Comparison of ENCODE assay signal across 1 cellular context in the genomic region with DNA sequence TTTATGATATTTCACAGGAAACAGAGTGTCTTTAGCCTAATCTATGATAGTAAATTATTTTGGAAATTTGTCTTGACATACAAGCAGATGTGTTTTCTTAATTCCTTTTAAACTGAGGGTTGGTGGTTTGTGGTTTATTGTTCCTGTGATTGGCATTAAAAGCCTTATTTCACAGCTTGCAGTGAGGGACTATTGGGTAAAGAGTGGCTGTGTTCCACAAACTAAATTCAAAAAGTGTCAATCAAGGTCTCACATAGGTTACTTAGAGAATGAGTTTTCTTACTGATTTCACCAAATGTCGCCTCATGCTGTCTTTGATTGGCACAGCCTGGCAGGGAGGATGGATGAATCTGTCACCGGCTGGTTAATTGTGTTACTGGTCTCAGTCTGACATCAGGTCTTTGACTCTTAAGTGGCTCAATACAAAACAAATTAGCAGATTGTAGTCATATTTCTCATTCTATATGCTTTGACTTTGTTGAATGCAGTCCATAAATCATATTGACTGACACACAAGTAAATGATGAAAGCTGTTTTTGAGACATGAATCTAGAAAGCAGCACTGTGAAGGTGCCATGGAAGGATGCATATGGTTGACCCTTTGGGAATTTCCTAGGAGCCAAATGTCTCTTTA.
A peak's percentile ranks its signal among the peaks of the same experiment; 100 is the strongest.
TF ChIP-seq lines count a peak whose summit lies in the region.

No MANE protein-coding gene starts in this region.

TF ChIP-seq in HEK293, 187 proteins besides CTCF, POLR2A, EP300 and RAD21 (continued from another document and continues in another):
- TF ChIP-seq, protein P1, sequence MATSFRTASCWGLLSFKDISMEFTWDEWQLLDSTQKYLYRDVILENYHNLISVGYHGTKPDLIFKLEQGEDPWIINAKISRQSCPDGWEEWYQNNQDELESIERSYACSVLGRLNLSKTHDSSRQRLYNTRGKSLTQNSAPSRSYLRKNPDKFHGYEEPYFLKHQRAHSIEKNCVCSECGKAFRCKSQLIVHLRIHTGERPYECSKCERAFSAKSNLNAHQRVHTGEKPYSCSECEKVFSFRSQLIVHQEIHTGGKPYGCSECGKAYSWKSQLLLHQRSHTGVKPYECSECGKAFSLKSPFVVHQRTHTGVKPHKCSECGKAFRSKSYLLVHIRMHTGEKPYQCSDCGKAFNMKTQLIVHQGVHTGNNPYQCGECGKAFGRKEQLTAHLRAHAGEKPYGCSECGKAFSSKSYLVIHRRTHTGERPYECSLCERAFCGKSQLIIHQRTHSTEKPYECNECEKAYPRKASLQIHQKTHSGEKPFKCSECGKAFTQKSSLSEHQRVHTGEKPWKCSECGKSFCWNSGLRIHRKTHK (tag by site-specific recombination; IDR thresholded peaks at IDR 0.05), result no peak
- TF ChIP-seq ZNF335 (tag by site-specific recombination; conservative IDR thresholded peaks at IDR 0.05), result no peak
- TF ChIP-seq ZNF48 (tag by site-specific recombination; IDR thresholded peaks at IDR 0.05), result no peak
- TF ChIP-seq ZNF211 (tag by site-specific recombination; IDR thresholded peaks at IDR 0.05; ENCODE audit: low read depth), result no peak
- no peak for TF ChIP-seq PRDM1 (tag by site-specific recombination; IDR thresholded peaks at IDR 0.05)
- no peak for TF ChIP-seq SETDB1 (IDR thresholded peaks at IDR 0.05; ENCODE audit: insufficient read length, low read length)
- no peak for TF ChIP-seq ZNF133 (tag by site-specific recombination; IDR thresholded peaks at IDR 0.05)
- no peak for TF ChIP-seq ZNF830 (tag by site-specific recombination; IDR thresholded peaks at IDR 0.05; ENCODE audit: low read depth)
- TF ChIP-seq ZNF510 (tag by site-specific recombination; IDR thresholded peaks at IDR 0.05; ENCODE audit: insufficient replicate concordance), result no peak
- no peak for TF ChIP-seq ZNF404 (tag by site-specific recombination; IDR thresholded peaks at IDR 0.05)
- TF ChIP-seq HOXD13 (CRISPR knock-in tag; IDR thresholded peaks at IDR 0.05; ENCODE audit: borderline replicate concordance), result no peak
- no peak for TF ChIP-seq ZNF19 (tag by site-specific recombination; IDR thresholded peaks at IDR 0.05; ENCODE audit: low read depth)
- TF ChIP-seq, protein P2, sequence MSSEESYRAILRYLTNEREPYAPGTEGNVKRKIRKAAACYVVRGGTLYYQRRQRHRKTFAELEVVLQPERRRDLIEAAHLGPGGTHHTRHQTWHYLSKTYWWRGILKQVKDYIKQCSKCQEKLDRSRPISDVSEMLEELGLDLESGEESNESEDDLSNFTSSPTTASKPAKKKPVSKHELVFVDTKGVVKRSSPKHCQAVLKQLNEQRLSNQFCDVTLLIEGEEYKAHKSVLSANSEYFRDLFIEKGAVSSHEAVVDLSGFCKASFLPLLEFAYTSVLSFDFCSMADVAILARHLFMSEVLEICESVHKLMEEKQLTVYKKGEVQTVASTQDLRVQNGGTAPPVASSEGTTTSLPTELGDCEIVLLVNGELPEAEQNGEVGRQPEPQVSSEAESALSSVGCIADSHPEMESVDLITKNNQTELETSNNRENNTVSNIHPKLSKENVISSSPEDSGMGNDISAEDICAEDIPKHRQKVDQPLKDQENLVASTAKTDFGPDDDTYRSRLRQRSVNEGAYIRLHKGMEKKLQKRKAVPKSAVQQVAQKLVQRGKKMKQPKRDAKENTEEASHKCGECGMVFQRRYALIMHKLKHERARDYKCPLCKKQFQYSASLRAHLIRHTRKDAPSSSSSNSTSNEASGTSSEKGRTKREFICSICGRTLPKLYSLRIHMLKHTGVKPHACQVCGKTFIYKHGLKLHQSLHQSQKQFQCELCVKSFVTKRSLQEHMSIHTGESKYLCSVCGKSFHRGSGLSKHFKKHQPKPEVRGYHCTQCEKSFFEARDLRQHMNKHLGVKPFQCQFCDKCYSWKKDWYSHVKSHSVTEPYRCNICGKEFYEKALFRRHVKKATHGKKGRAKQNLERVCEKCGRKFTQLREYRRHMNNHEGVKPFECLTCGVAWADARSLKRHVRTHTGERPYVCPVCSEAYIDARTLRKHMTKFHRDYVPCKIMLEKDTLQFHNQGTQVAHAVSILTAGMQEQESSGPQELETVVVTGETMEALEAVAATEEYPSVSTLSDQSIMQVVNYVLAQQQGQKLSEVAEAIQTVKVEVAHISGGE (tag by site-specific recombination; conservative IDR thresholded peaks at IDR 0.05; ENCODE audit: low read depth), result no peak
- TF ChIP-seq ZNF785 (tag by site-specific recombination; IDR thresholded peaks at IDR 0.05), result no peak
- TF ChIP-seq ZNF549 (tag by site-specific recombination; IDR thresholded peaks at IDR 0.05), result no peak
- no peak for TF ChIP-seq ZNF426 (tag by site-specific recombination; IDR thresholded peaks at IDR 0.05)
- no peak for TF ChIP-seq EGR2 (tag by site-specific recombination; IDR thresholded peaks at IDR 0.05; ENCODE audit: low read depth)
- TF ChIP-seq ZNF777 (tag by site-specific recombination; IDR thresholded peaks at IDR 0.05; ENCODE audit: borderline replicate concordance), result no peak
- TF ChIP-seq ZNF76 (tag by site-specific recombination; IDR thresholded peaks at IDR 0.05; ENCODE audit: borderline replicate concordance, low read depth), result peak; percentile 24; the same call in 1 of the 2 replicates
- TF ChIP-seq, protein P3, sequence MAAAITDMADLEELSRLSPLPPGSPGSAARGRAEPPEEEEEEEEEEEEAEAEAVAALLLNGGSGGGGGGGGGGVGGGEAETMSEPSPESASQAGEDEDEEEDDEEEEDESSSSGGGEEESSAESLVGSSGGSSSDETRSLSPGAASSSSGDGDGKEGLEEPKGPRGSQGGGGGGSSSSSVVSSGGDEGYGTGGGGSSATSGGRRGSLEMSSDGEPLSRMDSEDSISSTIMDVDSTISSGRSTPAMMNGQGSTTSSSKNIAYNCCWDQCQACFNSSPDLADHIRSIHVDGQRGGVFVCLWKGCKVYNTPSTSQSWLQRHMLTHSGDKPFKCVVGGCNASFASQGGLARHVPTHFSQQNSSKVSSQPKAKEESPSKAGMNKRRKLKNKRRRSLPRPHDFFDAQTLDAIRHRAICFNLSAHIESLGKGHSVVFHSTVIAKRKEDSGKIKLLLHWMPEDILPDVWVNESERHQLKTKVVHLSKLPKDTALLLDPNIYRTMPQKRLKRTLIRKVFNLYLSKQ (tag by site-specific recombination; IDR thresholded peaks at IDR 0.05; ENCODE audit: borderline replicate concordance), result no peak
- no peak for TF ChIP-seq ZNF501 (tag by site-specific recombination; IDR thresholded peaks at IDR 0.05)
- TF ChIP-seq ZNF394 (tag by site-specific recombination; IDR thresholded peaks at IDR 0.05; ENCODE audit: borderline replicate concordance), result no peak
- no peak for TF ChIP-seq ZNF366 (tag by site-specific recombination; conservative IDR thresholded peaks at IDR 0.05)
- TF ChIP-seq ZNF37A (tag by site-specific recombination; IDR thresholded peaks at IDR 0.05), result no peak
- TF ChIP-seq ZNF626 (tag by site-specific recombination; IDR thresholded peaks at IDR 0.05), result no peak
- peak; percentile 74 for TF ChIP-seq ZBTB17 (tag by site-specific recombination; IDR thresholded peaks at IDR 0.05)
- no peak for TF ChIP-seq ZNF660 (tag by site-specific recombination; IDR thresholded peaks at IDR 0.05)
- no peak for TF ChIP-seq ZFP3 (tag by site-specific recombination; IDR thresholded peaks at IDR 0.05; ENCODE audit: low read depth)
- TF ChIP-seq ZNF776 (tag by site-specific recombination; IDR thresholded peaks at IDR 0.05; ENCODE audit: borderline replicate concordance), result no peak
- TF ChIP-seq, protein P4, sequence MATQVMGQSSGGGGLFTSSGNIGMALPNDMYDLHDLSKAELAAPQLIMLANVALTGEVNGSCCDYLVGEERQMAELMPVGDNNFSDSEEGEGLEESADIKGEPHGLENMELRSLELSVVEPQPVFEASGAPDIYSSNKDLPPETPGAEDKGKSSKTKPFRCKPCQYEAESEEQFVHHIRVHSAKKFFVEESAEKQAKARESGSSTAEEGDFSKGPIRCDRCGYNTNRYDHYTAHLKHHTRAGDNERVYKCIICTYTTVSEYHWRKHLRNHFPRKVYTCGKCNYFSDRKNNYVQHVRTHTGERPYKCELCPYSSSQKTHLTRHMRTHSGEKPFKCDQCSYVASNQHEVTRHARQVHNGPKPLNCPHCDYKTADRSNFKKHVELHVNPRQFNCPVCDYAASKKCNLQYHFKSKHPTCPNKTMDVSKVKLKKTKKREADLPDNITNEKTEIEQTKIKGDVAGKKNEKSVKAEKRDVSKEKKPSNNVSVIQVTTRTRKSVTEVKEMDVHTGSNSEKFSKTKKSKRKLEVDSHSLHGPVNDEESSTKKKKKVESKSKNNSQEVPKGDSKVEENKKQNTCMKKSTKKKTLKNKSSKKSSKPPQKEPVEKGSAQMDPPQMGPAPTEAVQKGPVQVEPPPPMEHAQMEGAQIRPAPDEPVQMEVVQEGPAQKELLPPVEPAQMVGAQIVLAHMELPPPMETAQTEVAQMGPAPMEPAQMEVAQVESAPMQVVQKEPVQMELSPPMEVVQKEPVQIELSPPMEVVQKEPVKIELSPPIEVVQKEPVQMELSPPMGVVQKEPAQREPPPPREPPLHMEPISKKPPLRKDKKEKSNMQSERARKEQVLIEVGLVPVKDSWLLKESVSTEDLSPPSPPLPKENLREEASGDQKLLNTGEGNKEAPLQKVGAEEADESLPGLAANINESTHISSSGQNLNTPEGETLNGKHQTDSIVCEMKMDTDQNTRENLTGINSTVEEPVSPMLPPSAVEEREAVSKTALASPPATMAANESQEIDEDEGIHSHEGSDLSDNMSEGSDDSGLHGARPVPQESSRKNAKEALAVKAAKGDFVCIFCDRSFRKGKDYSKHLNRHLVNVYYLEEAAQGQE (tag by site-specific recombination; IDR thresholded peaks at IDR 0.05), result no peak
- no peak for TF ChIP-seq HOXA7 (CRISPR knock-in tag; IDR thresholded peaks at IDR 0.05; ENCODE audit: borderline replicate concordance)
- TF ChIP-seq ZNF114 (tag by site-specific recombination; IDR thresholded peaks at IDR 0.05), result no peak
- TF ChIP-seq OVOL3 (tag by site-specific recombination; IDR thresholded peaks at IDR 0.05), result no peak
- no peak for TF ChIP-seq ZNF350 (tag by site-specific recombination; IDR thresholded peaks at IDR 0.05)
- no peak for TF ChIP-seq ZNF707 (tag by site-specific recombination; IDR thresholded peaks at IDR 0.05)
- TF ChIP-seq ZNF514 (tag by site-specific recombination; IDR thresholded peaks at IDR 0.05), result no peak
- TF ChIP-seq ZBTB1 (tag by site-specific recombination; IDR thresholded peaks at IDR 0.05), result no peak
- TF ChIP-seq, protein P5, sequence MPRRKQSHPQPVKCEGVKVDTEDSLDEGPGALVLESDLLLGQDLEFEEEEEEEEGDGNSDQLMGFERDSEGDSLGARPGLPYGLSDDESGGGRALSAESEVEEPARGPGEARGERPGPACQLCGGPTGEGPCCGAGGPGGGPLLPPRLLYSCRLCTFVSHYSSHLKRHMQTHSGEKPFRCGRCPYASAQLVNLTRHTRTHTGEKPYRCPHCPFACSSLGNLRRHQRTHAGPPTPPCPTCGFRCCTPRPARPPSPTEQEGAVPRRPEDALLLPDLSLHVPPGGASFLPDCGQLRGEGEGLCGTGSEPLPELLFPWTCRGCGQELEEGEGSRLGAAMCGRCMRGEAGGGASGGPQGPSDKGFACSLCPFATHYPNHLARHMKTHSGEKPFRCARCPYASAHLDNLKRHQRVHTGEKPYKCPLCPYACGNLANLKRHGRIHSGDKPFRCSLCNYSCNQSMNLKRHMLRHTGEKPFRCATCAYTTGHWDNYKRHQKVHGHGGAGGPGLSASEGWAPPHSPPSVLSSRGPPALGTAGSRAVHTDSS (tag by site-specific recombination; IDR thresholded peaks at IDR 0.05), result no peak
- TF ChIP-seq KLF1 (tag by site-specific recombination; IDR thresholded peaks at IDR 0.05), result no peak
- peak; percentile 93 for TF ChIP-seq FEZF1 (tag by site-specific recombination; IDR thresholded peaks at IDR 0.05)
- TF ChIP-seq, protein P6, sequence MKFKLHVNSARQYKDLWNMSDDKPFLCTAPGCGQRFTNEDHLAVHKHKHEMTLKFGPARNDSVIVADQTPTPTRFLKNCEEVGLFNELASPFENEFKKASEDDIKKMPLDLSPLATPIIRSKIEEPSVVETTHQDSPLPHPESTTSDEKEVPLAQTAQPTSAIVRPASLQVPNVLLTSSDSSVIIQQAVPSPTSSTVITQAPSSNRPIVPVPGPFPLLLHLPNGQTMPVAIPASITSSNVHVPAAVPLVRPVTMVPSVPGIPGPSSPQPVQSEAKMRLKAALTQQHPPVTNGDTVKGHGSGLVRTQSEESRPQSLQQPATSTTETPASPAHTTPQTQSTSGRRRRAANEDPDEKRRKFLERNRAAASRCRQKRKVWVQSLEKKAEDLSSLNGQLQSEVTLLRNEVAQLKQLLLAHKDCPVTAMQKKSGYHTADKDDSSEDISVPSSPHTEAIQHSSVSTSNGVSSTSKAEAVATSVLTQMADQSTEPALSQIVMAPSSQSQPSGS (tag by site-specific recombination; IDR thresholded peaks at IDR 0.05; ENCODE audit: low read depth), result 0 out of 2 replicates have a peak, but pooled peaks have one; percentile 46
- no peak for TF ChIP-seq ZNF677 (tag by site-specific recombination; IDR thresholded peaks at IDR 0.05)
- no peak for TF ChIP-seq ZNF433 (tag by site-specific recombination; IDR thresholded peaks at IDR 0.05; ENCODE audit: low read depth)
- TF ChIP-seq OSR2 (tag by site-specific recombination; IDR thresholded peaks at IDR 0.05), result peak; percentile 86
- TF ChIP-seq, protein P7, sequence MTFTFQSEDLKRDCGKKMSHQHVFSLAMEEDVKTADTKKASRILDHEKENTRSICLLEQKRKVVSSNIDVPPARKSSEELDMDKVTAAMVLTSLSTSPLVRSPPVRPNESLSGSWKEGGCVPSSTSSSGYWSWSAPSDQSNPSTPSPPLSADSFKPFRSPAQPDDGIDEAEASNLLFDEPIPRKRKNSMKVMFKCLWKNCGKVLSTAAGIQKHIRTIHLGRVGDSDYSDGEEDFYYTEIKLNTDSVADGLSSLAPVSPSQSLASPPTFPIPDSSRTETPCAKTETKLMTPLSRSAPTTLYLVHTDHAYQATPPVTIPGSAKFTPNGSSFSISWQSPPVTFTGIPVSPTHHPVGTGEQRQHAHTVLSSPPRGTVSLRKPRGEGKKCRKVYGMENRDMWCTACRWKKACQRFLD (tag by site-specific recombination; IDR thresholded peaks at IDR 0.05), result no peak
- 0 out of 2 replicates have a peak, but pooled peaks have one; percentile 14 for TF ChIP-seq KLF10 (tag by site-specific recombination; IDR thresholded peaks at IDR 0.05)
- peak; percentile 71 for TF ChIP-seq TCF7L2 (IDR thresholded peaks at IDR 0.05; ENCODE audit: borderline replicate concordance, low read depth, low read length)
- TF ChIP-seq ZNF473 (tag by site-specific recombination; IDR thresholded peaks at IDR 0.05), result no peak
- TF ChIP-seq, protein P8, sequence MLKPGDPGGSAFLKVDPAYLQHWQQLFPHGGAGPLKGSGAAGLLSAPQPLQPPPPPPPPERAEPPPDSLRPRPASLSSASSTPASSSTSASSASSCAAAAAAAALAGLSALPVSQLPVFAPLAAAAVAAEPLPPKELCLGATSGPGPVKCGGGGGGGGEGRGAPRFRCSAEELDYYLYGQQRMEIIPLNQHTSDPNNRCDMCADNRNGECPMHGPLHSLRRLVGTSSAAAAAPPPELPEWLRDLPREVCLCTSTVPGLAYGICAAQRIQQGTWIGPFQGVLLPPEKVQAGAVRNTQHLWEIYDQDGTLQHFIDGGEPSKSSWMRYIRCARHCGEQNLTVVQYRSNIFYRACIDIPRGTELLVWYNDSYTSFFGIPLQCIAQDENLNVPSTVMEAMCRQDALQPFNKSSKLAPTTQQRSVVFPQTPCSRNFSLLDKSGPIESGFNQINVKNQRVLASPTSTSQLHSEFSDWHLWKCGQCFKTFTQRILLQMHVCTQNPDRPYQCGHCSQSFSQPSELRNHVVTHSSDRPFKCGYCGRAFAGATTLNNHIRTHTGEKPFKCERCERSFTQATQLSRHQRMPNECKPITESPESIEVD (tag by site-specific recombination; IDR thresholded peaks at IDR 0.05), result peak; percentile 95
